13 cellular contexts compared by ENCODE assay signal in genomic region chr9:36868591-36869282, GRCh38.
A peak's percentile ranks its signal among the peaks of the same experiment; 100 is the strongest.
DNase-seq lines count a peak whose midpoint lies in the region; ATAC-seq, FAIRE-seq and TF ChIP-seq lines count a peak whose summit lies in the region.
"Had no signal": no experiment of that assay in that cellular context is flagged by ENCODE, and none has a peak within 500 bp of the region (broad histone marks: within the 10 kb centered on the region; RNA-seq: fewer than 3 reads in every experiment).

No MANE protein-coding gene starts in this region.

- no peaks in the 10 kb centered on the region for H3K27me3 ChIP-seq in Caco-2 (replicated peaks; ENCODE audit: control insufficient read depth, insufficient read depth, low read length)
- peaks cover 14% of the 10 kb centered on the region for H3K27me3 ChIP-seq in bronchial epithelial cell (ENCODE audit: control insufficient read depth, insufficient read depth, low read length)

- ATAC-seq in stimulated activated memory B cell treated with anti-CD40 and anti-IgM and Interleukin-4, amounts not matched to agents 10 μg/mL and 1 μg/mL and 100 μg/mL, for 72 hours, result no peak

- no peaks in the 10 kb centered on the region for H3K36me3 ChIP-seq in Caco-2 (ENCODE audit: control insufficient read depth, insufficient read depth, low read length)
- no peaks in the 10 kb centered on the region for H3K36me3 ChIP-seq in bronchial epithelial cell (ENCODE audit: control insufficient read depth, insufficient read depth, low read length)

- H3K27me3 Mint-ChIP-seq in Caco-2 (ENCODE audit: insufficient read depth, unreplicated experiment) (no peaks in the 10 kb centered on the region), osteocyte (ENCODE audit: unreplicated experiment) (peaks cover 52% of the 10 kb centered on the region)
- H3K27me3 Mint-ChIP-seq in stimulated activated memory B cell treated with anti-CD40 and anti-IgM and Interleukin-4, amounts not matched to agents 10 μg/mL and 1 μg/mL and 100 μg/mL, for 72 hours, result no peaks in the 10 kb centered on the region

- intact Hi-C loops in Caco-2 (cut with micrococcal nuclease; ENCODE audit: unreplicated experiment), result loop anchor here (1.0 to 2.0 kb wide), 3 partner anchors 27 to 159 kb away; no protein-coding TSS in a partner anchor

- H3K27ac ChIP-seq in substantia nigra (ENCODE audit: low read depth, low read length, poor library complexity, severe bottlenecking), result no peak overlapping the region

- peaks cover 28% of the 10 kb centered on the region for H3K4me1 ChIP-seq in Caco-2

- CTCF ChIA-PET in Caco-2 (lab: Charles Lee), result interaction anchor here (0.7 to 1.5 kb wide), 3 partner anchors 12 to 560 kb away, joined by 3 to 5 read pairs (median 3); no protein-coding TSS in a partner anchor

- H3K9me3 ChIP-seq in Caco-2, result no peaks in the 10 kb centered on the region

- no peak overlapping the region for H3K4me3 ChIP-seq in Caco-2 (ENCODE audit: low read depth, low read length)
- no peak overlapping the region for H3K4me3 ChIP-seq in bronchial epithelial cell (ENCODE audit: low read depth, low read length)

- TF ChIP-seq CTCF in Caco-2 (IDR thresholded peaks at IDR 0.05; ENCODE audit: insufficient read depth in 1 of 2, low read depth in 1 of 2, low read length in 1 of 2, severe bottlenecking in 1 of 2, unreplicated experiment in 1 of 2), result no peak
- TF ChIP-seq CTCF in bronchial epithelial cell (IDR thresholded peaks at IDR 0.05; ENCODE audit: insufficient read depth, low read length, severe bottlenecking), result no peak
- no peak for TF ChIP-seq CTCF in osteocyte (IDR thresholded peaks at IDR 0.05)

- peak; percentile 13 for FAIRE-seq in bronchial epithelial cell (lab: Jason Lieb, UNC)
- FAIRE-seq: A204.1 had no signal

- DNase-seq in NCI-H1092 treated with DMSO at 0.1 percent for 48 hours (lab: John Stamatoyannopoulos, UW) (peak; percentile 50), NCI-H1092 (lab: John Stamatoyannopoulos, UW) (no peak), Caco-2 (no peak), bronchial epithelial cell (ENCODE audit: low read depth) (no peak), osteocyte (ENCODE audit: extremely low spot score, unreplicated experiment) (no peak), substantia nigra (lab: John Stamatoyannopoulos, UW) (no peak)
- no peak for DNase-seq in activated effector memory CD4-positive, alpha-beta T cell treated with Interleukin-2 at 50 U/mL for 16 hours
- DNase-seq: C1 segment of cervical spinal cord, DMS 273 treated with DMSO at 0.1 percent for 48 hours, NCI-H1694 treated with DMSO at 0.1 percent for 48 hours, NCI-H82 had no signal

- H3K4me3 Mint-ChIP-seq in Caco-2 (ENCODE audit: unreplicated experiment), result no peak overlapping the region
- no peak overlapping the region for H3K4me3 Mint-ChIP-seq in stimulated activated memory B cell treated with anti-CD40 and anti-IgM and Interleukin-4, amounts not matched to agents 10 μg/mL and 1 μg/mL and 100 μg/mL, for 72 hours
- H3K4me3 Mint-ChIP-seq in osteocyte (ENCODE audit: unreplicated experiment), result no peak overlapping the region

- H3K36me3 Mint-ChIP-seq in Caco-2 (ENCODE audit: insufficient read depth, unreplicated experiment) (no peaks in the 10 kb centered on the region), osteocyte (ENCODE audit: unreplicated experiment) (no peaks in the 10 kb centered on the region)
- H3K36me3 Mint-ChIP-seq in stimulated activated memory B cell treated with anti-CD40 and anti-IgM and Interleukin-4, amounts not matched to agents 10 μg/mL and 1 μg/mL and 100 μg/mL, for 72 hours, result peaks cover 51% of the 10 kb centered on the region

- peaks cover 21% of the 10 kb centered on the region for H3K4me1 Mint-ChIP-seq in Caco-2 (ENCODE audit: low read depth, unreplicated experiment)
- peaks cover 71% of the 10 kb centered on the region for H3K4me1 Mint-ChIP-seq in stimulated activated memory B cell treated with anti-CD40 and anti-IgM and Interleukin-4, amounts not matched to agents 10 μg/mL and 1 μg/mL and 100 μg/mL, for 72 hours
- H3K4me1 Mint-ChIP-seq in osteocyte (ENCODE audit: unreplicated experiment), result no peaks in the 10 kb centered on the region

- POLR2A ChIA-PET in Caco-2 (lab: Charles Lee), result no interaction called here

- H3K27ac Mint-ChIP-seq in Caco-2 (ENCODE audit: unreplicated experiment) (peak overlapping the region; percentile 42), osteocyte (ENCODE audit: unreplicated experiment) (no peak overlapping the region)
- H3K27ac Mint-ChIP-seq in stimulated activated memory B cell treated with anti-CD40 and anti-IgM and Interleukin-4, amounts not matched to agents 10 μg/mL and 1 μg/mL and 100 μg/mL, for 72 hours, result peak overlapping the region; percentile 75

- H3K9me3 Mint-ChIP-seq in Caco-2 (ENCODE audit: unreplicated experiment) (peaks cover 10% of the 10 kb centered on the region), osteocyte (ENCODE audit: unreplicated experiment) (no peaks in the 10 kb centered on the region)
- H3K9me3 Mint-ChIP-seq in stimulated activated memory B cell treated with anti-CD40 and anti-IgM and Interleukin-4, amounts not matched to agents 10 μg/mL and 1 μg/mL and 100 μg/mL, for 72 hours, result no peaks in the 10 kb centered on the region

- BruUV-seq in Caco-2 (replicated peaks; lab: Mats Ljungman, UMichigan), result no TSS peak
